In the genomic region with DNA sequence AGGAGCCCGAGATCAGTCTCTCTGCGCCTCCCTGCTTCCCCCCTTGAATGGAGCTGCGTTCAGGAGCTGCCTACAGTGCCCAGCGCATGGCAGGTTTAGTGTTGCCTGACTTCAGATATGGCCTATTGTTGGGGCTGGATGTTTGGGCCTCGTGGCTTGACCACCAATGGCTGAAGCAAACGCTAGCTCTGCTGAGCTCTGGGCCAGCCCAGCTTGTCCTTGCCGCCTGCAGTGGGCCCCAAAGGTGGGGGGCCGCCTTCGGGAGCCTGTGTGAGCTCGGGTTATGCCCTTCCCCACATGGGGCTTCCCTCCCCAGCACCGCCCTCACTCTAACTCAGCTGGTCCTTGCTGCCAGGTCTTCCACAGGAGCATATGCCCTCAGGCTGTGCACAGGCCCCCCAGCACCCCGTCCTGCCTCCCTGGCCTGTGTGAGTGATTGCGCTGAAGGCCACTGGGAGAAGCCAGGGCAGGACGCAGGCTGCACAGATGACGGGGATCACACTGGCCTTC, we compare ENCODE assay signal across 13 cellular contexts. TPM values are rescaled to one million over a fixed set of nuclear protein-coding genes. Genes with fewer than 3 reads are reported as not detected.
DNase-seq lines count a peak whose midpoint lies in the region; ATAC-seq, FAIRE-seq and TF ChIP-seq lines count a peak whose summit lies in the region.
"Had no signal": no experiment of that assay in that cellular context is flagged by ENCODE, and none has a peak within 500 bp of the region (broad histone marks: within the 10 kb centered on the region; RNA-seq: fewer than 3 reads in every experiment).

No MANE protein-coding gene starts in this region.

- POLR2A ChIA-PET in HepG2 (lab: Yijun Ruan, JAX) = interaction anchor here (0.9 to 1.6 kb wide), 3 partner anchors 10 to 42 kb away, joined by 3 to 7 read pairs (median 4); partner anchors contain the start of genes RHOT2 and STUB1

- no TSS peak for BruUV-seq in HepG2 (replicated peaks; lab: Mats Ljungman, UMichigan)

- DNase-seq in HepG2 (ENCODE audit: low spot score) (no peak), right lobe of liver (no peak), mesothelial cell of epicardium (ENCODE audit: low spot score in 2 of 2, unreplicated experiment in 2 of 2) (no peak), sciatic nerve (ENCODE audit: low spot score) (no peak), thyroid gland (no peak)
- DNase-seq in central memory CD8-positive, alpha-beta T cell (ENCODE audit: low spot score in 2 of 2) = no peak
- DNase-seq: stimulated activated CD4-positive, alpha-beta T cell treated with anti-CD3 and anti-CD28 coated beads, Interleukin-15, amount 100 ng/mL, for 24 hours had no signal

- intact Hi-C loops in HepG2 (cut with micrococcal nuclease; ENCODE audit: unreplicated experiment) (no loop called here), right lobe of liver (cut with DNase I) (loop anchor here in 1 of 2 donors (10.0 kb wide), 1 partner anchor 53 kb away; no protein-coding TSS in a partner anchor), sciatic nerve (cut with DNase I) (no loop called here), thyroid gland (cut with DNase I) (no loop called here)

- H3K36me3 Mint-ChIP-seq in central memory CD8-positive, alpha-beta T cell (ENCODE audit: insufficient read depth) = peaks cover 20% of the 10 kb centered on the region
- H3K36me3 Mint-ChIP-seq in mesothelial cell of epicardium = no peaks in the 10 kb centered on the region

- H3K36me3 ChIP-seq in HepG2 (replicated peaks in 1 of 2; ENCODE audit: control insufficient read depth in 1 of 2, insufficient read depth in 2 of 2, low read length in 2 of 2) (no peaks in the 10 kb centered on the region; a peak in 1 of 5 replicates), right lobe of liver (no peaks in the 10 kb centered on the region), thyroid gland (peaks cover 0 to 7% of the 10 kb centered on the region in 2 donors)
- H3K36me3 ChIP-seq: vagina had no signal

- TF ChIP-seq CTCF in HepG2 (CRISPR knock-in tag; IDR thresholded peaks at IDR 0.05) (no peak), right lobe of liver (IDR thresholded peaks at IDR 0.05) (no peak), mesothelial cell of epicardium (IDR thresholded peaks at IDR 0.05; ENCODE audit: unreplicated experiment) (no peak), thyroid gland (IDR thresholded peaks at IDR 0.05) (no peak)

- no peak for TF ChIP-seq EP300 in HepG2 (IDR thresholded peaks at IDR 0.05; ENCODE audit: low read depth in 2 of 2, low read length in 2 of 2)
- no peak for TF ChIP-seq EP300 in HepG2 (CRISPR knock-in tag; IDR thresholded peaks at IDR 0.05; ENCODE audit: borderline replicate concordance)

- no peak overlapping the region for H3K27ac Mint-ChIP-seq in central memory CD8-positive, alpha-beta T cell (ENCODE audit: low read depth)
- no peak overlapping the region for H3K27ac Mint-ChIP-seq in mesothelial cell of epicardium

- peaks cover 8% of the 10 kb centered on the region for H3K4me1 Mint-ChIP-seq in central memory CD8-positive, alpha-beta T cell
- H3K4me1 Mint-ChIP-seq in mesothelial cell of epicardium = peaks cover 6% of the 10 kb centered on the region

- no peaks in the 10 kb centered on the region for H3K27me3 ChIP-seq in HepG2 (ENCODE audit: control insufficient read depth in 1 of 2, insufficient read depth in 2 of 2, low read length in 2 of 2)
- no peaks in the 10 kb centered on the region for H3K27me3 ChIP-seq in right lobe of liver
- H3K27me3 ChIP-seq in thyroid gland = no peaks in the 10 kb centered on the region
- H3K27me3 ChIP-seq: left lung, neutrophil, vagina had no signal

- no peaks in the 10 kb centered on the region for H3K9me3 Mint-ChIP-seq in central memory CD8-positive, alpha-beta T cell
- H3K9me3 Mint-ChIP-seq in mesothelial cell of epicardium = no peaks in the 10 kb centered on the region

- FAIRE-seq in HepG2 (lab: Jason Lieb, UNC) = no peak

- peak overlapping the region; percentile 98 for H3K4me2 ChIP-seq in HepG2 (ENCODE audit: low read depth, low read length)

- H3K27me3 Mint-ChIP-seq in central memory CD8-positive, alpha-beta T cell = no peaks in the 10 kb centered on the region
- H3K27me3 Mint-ChIP-seq in mesothelial cell of epicardium (ENCODE audit: low read depth) = no peaks in the 10 kb centered on the region

- peak overlapping the region; percentile 98 for H3K4me3 Mint-ChIP-seq in central memory CD8-positive, alpha-beta T cell
- peak overlapping the region; percentile 55 for H3K4me3 Mint-ChIP-seq in mesothelial cell of epicardium

- H3K27ac ChIP-seq in HepG2 (ENCODE audit: extremely low read length, insufficient read depth, low read length) (peak overlapping the region; percentile 78), right lobe of liver (peak overlapping the region in 1 of 3 donors; percentile 59), thyroid gland (no peak overlapping the region)

- in situ Hi-C loops in HepG2 (cut with HindIII; ENCODE audit: extremely low pct_ligation_motif_present, low pct_unique_long_range_greater_than_20kb) = no loop called here

- CTCF ChIA-PET in HepG2 (lab: Yijun Ruan, JAX; ENCODE audit: low intra/inter-chr PET ratio, low total read pairs) = no interaction called here

- H3K9ac ChIP-seq in HepG2 (ENCODE audit: insufficient read depth, low read depth, low read length) = peak overlapping the region; percentile 69

- H3K79me2 ChIP-seq in HepG2 (ENCODE audit: insufficient read depth, low read length) = peaks cover 12% of the 10 kb centered on the region

- H3K4me1 ChIP-seq in HepG2 (ENCODE audit: insufficient read depth, low read length) = peaks cover 41% of the 10 kb centered on the region
- peaks cover 0 to 19% (median 0%) of the 10 kb centered on the region in 4 donors for H3K4me1 ChIP-seq in right lobe of liver
- peaks cover 24 to 34% of the 10 kb centered on the region in 2 donors for H3K4me1 ChIP-seq in thyroid gland

- WGBS in HepG2 (ENCODE audit: low lambda C conversion rate) = 71% methylated on average over 9 of the region's 15 CpGs
- 82% methylated on average over 3 of the region's 15 CpGs for WGBS in right lobe of liver (ENCODE audit: insufficient coverage, low coverage, low lambda C conversion rate, missing lambda C conversion rate)
- WGBS in thyroid gland, 2 donors = 78 to 84% methylated on average over 8 to 12 of the region's 15 CpGs

- ATAC-seq in HepG2 (no peak), right lobe of liver (no peak), sciatic nerve (no peak), GM18502 (IDR thresholded peaks at IDR 0.05; ENCODE audit: poor library complexity, unreplicated experiment) (no peak), HG03108 (IDR thresholded peaks at IDR 0.05; ENCODE audit: unreplicated experiment) (no peak)
- ATAC-seq in central memory CD8-positive, alpha-beta T cell (replicated peaks; ENCODE audit: extremely low read depth, poor library complexity, severe bottlenecking) = no peak
- ATAC-seq: GM12878, left lung had no signal

- H3K4me3 ChIP-seq in HepG2 (replicated peaks in 1 of 3; ENCODE audit: insufficient read depth in 1 of 3, low read depth in 2 of 3, low read length in 3 of 3) (peak overlapping the region in 1 of 3 experiments; percentile 92; a peak in 2 of 6 replicates), right lobe of liver (no peak overlapping the region), thyroid gland (replicated peaks in 1 of 3) (no peak overlapping the region)

- H3K9me3 ChIP-seq in HepG2 (ENCODE audit: low read length) (no peaks in the 10 kb centered on the region), right lobe of liver (no peaks in the 10 kb centered on the region), thyroid gland (no peaks in the 10 kb centered on the region)
- H3K9me3 ChIP-seq: left lung, neutrophil, vagina had no signal

- no peak for TF ChIP-seq RAD21 in HepG2 (CRISPR knock-in tag; IDR thresholded peaks at IDR 0.05)

- no peak overlapping the region for H2AFZ ChIP-seq in HepG2 (ENCODE audit: low read length)

- H4K20me1 ChIP-seq in HepG2 (ENCODE audit: insufficient read depth, low read length) = no peaks in the 10 kb centered on the region

- TF ChIP-seq POLR2A in HepG2 (IDR thresholded peaks at IDR 0.05; ENCODE audit: insufficient read depth in 1 of 2, low read depth in 2 of 2, low read length in 2 of 2) = no peak
- TF ChIP-seq POLR2A in right lobe of liver (IDR thresholded peaks at IDR 0.05) = no peak
- TF ChIP-seq POLR2A in thyroid gland (IDR thresholded peaks at IDR 0.05) = no peak

RNA-seq across cellular contexts. Expression of gene METTL26, which starts 2.0 kb away (rescaled TPM):
- total RNA-seq in HepG2 (2016; rRNA removed; fragmentation: Illumina TruSeq; extraction: Trizol) (70.1 and 75.1 TPM in 2 replicates), right lobe of liver (100 to 1,000 TPM in 1 of 6 experiments, 10 to 100 TPM in 5; 22.7 to 126 (median 32.6) TPM), mesothelial cell of epicardium (72.1 to 74.0 TPM (median 73.2 TPM) in 3 replicates), sciatic nerve (54.1 TPM), thyroid gland (100 to 1,000 TPM in 2 of 4 donors, 10 to 100 TPM in 2; 54.2 to 180 (median 115) TPM)
- total RNA-seq in HepG2 (2016; cell fraction: cytosol; rRNA removed; fragmentation: Illumina TruSeq; extraction: Trizol; ENCODE audit: low read depth) = 106 and 145 TPM in 2 replicates
- 72.6 and 72.8 TPM in 2 replicates for total RNA-seq in HepG2 (2016; cell fraction: insoluble cytoplasmic fraction; rRNA removed; fragmentation: Illumina TruSeq; extraction: Trizol)
- total RNA-seq in HepG2 (2016; cell fraction: membrane; rRNA removed; fragmentation: Illumina TruSeq; extraction: Trizol) = 85.6 and 121 TPM in 2 replicates
- 25.9 and 26.1 TPM in 2 replicates for total RNA-seq in HepG2 (2016; cell fraction: nucleus; rRNA removed; fragmentation: Illumina TruSeq; extraction: Trizol)
- 65.5 and 65.8 TPM in 2 replicates for polyA plus RNA-seq in HepG2 (2011; rRNA removed)
- 61.3 and 112 TPM in 2 replicates for polyA plus RNA-seq in HepG2 (2011; cell fraction: cytosol; rRNA removed)
- 121 and 152 TPM in 2 replicates for polyA plus RNA-seq in HepG2 (2011; cell fraction: nucleus; rRNA removed)
- 40.7 and 43.0 TPM in 2 replicates for polyA plus RNA-seq in HepG2 (2012)
- 158 and 183 TPM in 2 replicates for polyA plus RNA-seq in HepG2 (2016; cell fraction: cytosol; fragmentation: Illumina TruSeq; extraction: Trizol; ENCODE audit: low read depth)
- 91.6 and 101 TPM in 2 replicates for polyA plus RNA-seq in HepG2 (2016; cell fraction: insoluble cytoplasmic fraction; fragmentation: Illumina TruSeq; extraction: Trizol; ENCODE audit: low read depth)
- polyA plus RNA-seq in HepG2 (2016; cell fraction: membrane; fragmentation: Illumina TruSeq; extraction: Trizol; ENCODE audit: low read depth) = 118 and 119 TPM in 2 replicates
- 66.7 and 70.0 TPM in 2 replicates for polyA plus RNA-seq in HepG2 (2016; cell fraction: nucleus; fragmentation: Illumina TruSeq; extraction: Trizol; ENCODE audit: insufficient read depth, low read depth)
- polyA minus RNA-seq in HepG2 (2011; rRNA and poly(A)+ RNA removed; ENCODE audit: low replicate concordance) = 66.6 and 95.2 TPM in 2 replicates
- polyA minus RNA-seq in HepG2 (2011; cell fraction: cytosol; rRNA and poly(A)+ RNA removed) = 30.0 and 37.0 TPM in 2 replicates
- 15.3 and 23.3 TPM in 2 replicates for polyA minus RNA-seq in HepG2 (2011; cell fraction: nucleus; rRNA and poly(A)+ RNA removed)

RNA-seq across cellular contexts. Expression of gene MCRIP2, which starts 3.5 kb away (rescaled TPM):
- total RNA-seq in HepG2 (2016; rRNA removed; fragmentation: Illumina TruSeq; extraction: Trizol) (54.6 and 76.7 TPM in 2 replicates), right lobe of liver (100 to 1,000 TPM in 2 of 6 experiments, 10 to 100 TPM in 4; 48.8 to 130 (median 76.7) TPM), mesothelial cell of epicardium (20.5 to 24.6 TPM (median 21.7 TPM) in 3 replicates), sciatic nerve (15.5 TPM), thyroid gland (100 to 1,000 TPM in 1 of 4 donors, 10 to 100 TPM in 3; 61.3 to 124 (median 69.1) TPM)
- total RNA-seq in HepG2 (2016; cell fraction: cytosol; rRNA removed; fragmentation: Illumina TruSeq; extraction: Trizol; ENCODE audit: low read depth) = 213 and 245 TPM in 2 replicates
- total RNA-seq in HepG2 (2016; cell fraction: insoluble cytoplasmic fraction; rRNA removed; fragmentation: Illumina TruSeq; extraction: Trizol) = 53.9 and 78.9 TPM in 2 replicates
- total RNA-seq in HepG2 (2016; cell fraction: membrane; rRNA removed; fragmentation: Illumina TruSeq; extraction: Trizol) = 142 and 185 TPM in 2 replicates
- 43.6 and 55.4 TPM in 2 replicates for total RNA-seq in HepG2 (2016; cell fraction: nucleus; rRNA removed; fragmentation: Illumina TruSeq; extraction: Trizol)
- polyA plus RNA-seq in HepG2 (2011; rRNA removed) = 39.6 and 50.7 TPM in 2 replicates
- polyA plus RNA-seq in HepG2 (2011; cell fraction: cytosol; rRNA removed) = 28.2 and 61.1 TPM in 2 replicates
- polyA plus RNA-seq in HepG2 (2011; cell fraction: nucleus; rRNA removed) = 96.2 and 105 TPM in 2 replicates
- polyA plus RNA-seq in HepG2 (2012) = 16.1 and 33.3 TPM in 2 replicates
- polyA plus RNA-seq in HepG2 (2016; cell fraction: cytosol; fragmentation: Illumina TruSeq; extraction: Trizol; ENCODE audit: low read depth) = 190 and 204 TPM in 2 replicates
- polyA plus RNA-seq in HepG2 (2016; cell fraction: insoluble cytoplasmic fraction; fragmentation: Illumina TruSeq; extraction: Trizol; ENCODE audit: low read depth) = 37.1 and 43.7 TPM in 2 replicates
- polyA plus RNA-seq in HepG2 (2016; cell fraction: membrane; fragmentation: Illumina TruSeq; extraction: Trizol; ENCODE audit: low read depth) = 110 and 119 TPM in 2 replicates
- 85.1 and 93.5 TPM in 2 replicates for polyA plus RNA-seq in HepG2 (2016; cell fraction: nucleus; fragmentation: Illumina TruSeq; extraction: Trizol; ENCODE audit: insufficient read depth, low read depth)
- polyA minus RNA-seq in HepG2 (2011; rRNA and poly(A)+ RNA removed; ENCODE audit: low replicate concordance) = 21.1 and 22.3 TPM in 2 replicates
- polyA minus RNA-seq in HepG2 (2011; cell fraction: cytosol; rRNA and poly(A)+ RNA removed) = 13.8 and 16.0 TPM in 2 replicates
- polyA minus RNA-seq in HepG2 (2011; cell fraction: nucleus; rRNA and poly(A)+ RNA removed) = 14.9 and 18.2 TPM in 2 replicates

RNA-seq across cellular contexts. Expression of gene WFIKKN1, which starts 7.3 kb away (rescaled TPM):
- total RNA-seq in HepG2 (2016; rRNA removed; fragmentation: Illumina TruSeq; extraction: Trizol) (2.4 and 4.9 TPM in 2 replicates), right lobe of liver (under 1 TPM; 0.43 to 0.70 (median 0.56) TPM), mesothelial cell of epicardium (0.47 to 0.94 TPM (median 0.84 TPM) in 3 replicates), sciatic nerve (1.5 TPM), thyroid gland (1 to 10 TPM in 1 of 4 donors, under 1 TPM in 3; 0.13 to 1.8 (median 0.77) TPM)
- total RNA-seq in HepG2 (2016; cell fraction: cytosol; rRNA removed; fragmentation: Illumina TruSeq; extraction: Trizol; ENCODE audit: low read depth) = 0.61 and 0.88 TPM in 2 replicates
- total RNA-seq in HepG2 (2016; cell fraction: insoluble cytoplasmic fraction; rRNA removed; fragmentation: Illumina TruSeq; extraction: Trizol) = 2.1 and 4.8 TPM in 2 replicates
- 1.1 and 1.8 TPM in 2 replicates for total RNA-seq in HepG2 (2016; cell fraction: membrane; rRNA removed; fragmentation: Illumina TruSeq; extraction: Trizol)
- 3.0 and 3.4 TPM in 2 replicates for total RNA-seq in HepG2 (2016; cell fraction: nucleus; rRNA removed; fragmentation: Illumina TruSeq; extraction: Trizol)
- 1.7 and 2.9 TPM in 2 replicates for polyA plus RNA-seq in HepG2 (2011; rRNA removed)
- 2.6 and 4.2 TPM in 2 replicates for polyA plus RNA-seq in HepG2 (2011; cell fraction: cytosol; rRNA removed)
- polyA plus RNA-seq in HepG2 (2011; cell fraction: nucleus; rRNA removed) = 4.0 and 4.2 TPM in 2 replicates
- 1.7 and 2.2 TPM in 2 replicates for polyA plus RNA-seq in HepG2 (2012)
- polyA plus RNA-seq in HepG2 (2016; cell fraction: cytosol; fragmentation: Illumina TruSeq; extraction: Trizol; ENCODE audit: low read depth) = 0.58 and 0.66 TPM in 2 replicates
- 2.6 and 2.7 TPM in 2 replicates for polyA plus RNA-seq in HepG2 (2016; cell fraction: insoluble cytoplasmic fraction; fragmentation: Illumina TruSeq; extraction: Trizol; ENCODE audit: low read depth)
- polyA plus RNA-seq in HepG2 (2016; cell fraction: membrane; fragmentation: Illumina TruSeq; extraction: Trizol; ENCODE audit: low read depth) = 0.93 and 1.1 TPM in 2 replicates
- polyA plus RNA-seq in HepG2 (2016; cell fraction: nucleus; fragmentation: Illumina TruSeq; extraction: Trizol; ENCODE audit: insufficient read depth, low read depth) = 5.9 and 6.7 TPM in 2 replicates
- 3.9 and 5.4 TPM in 2 replicates for polyA minus RNA-seq in HepG2 (2011; rRNA and poly(A)+ RNA removed; ENCODE audit: low replicate concordance)
- 3.1 and 4.6 TPM in 2 replicates for polyA minus RNA-seq in HepG2 (2011; cell fraction: cytosol; rRNA and poly(A)+ RNA removed)
- polyA minus RNA-seq in HepG2 (2011; cell fraction: nucleus; rRNA and poly(A)+ RNA removed) = 1.0 and 1.7 TPM in 2 replicates

RNA-seq across cellular contexts. Expression of gene WDR90, which starts 11.1 kb away (rescaled TPM):
- total RNA-seq in HepG2 (2016; rRNA removed; fragmentation: Illumina TruSeq; extraction: Trizol) (10.2 and 28.9 TPM in 2 replicates), right lobe of liver (10 to 100 TPM in 4 of 6 experiments, 1 to 10 TPM in 2; 7.2 to 18.1 (median 11.8) TPM), mesothelial cell of epicardium (75.9 to 86.9 TPM (median 77.2 TPM) in 3 replicates), sciatic nerve (33.3 TPM), thyroid gland (10 to 100 TPM; 23.6 to 56.0 (median 34.3) TPM)
- total RNA-seq in HepG2 (2016; cell fraction: cytosol; rRNA removed; fragmentation: Illumina TruSeq; extraction: Trizol; ENCODE audit: low read depth) = 8.3 and 8.4 TPM in 2 replicates
- total RNA-seq in HepG2 (2016; cell fraction: insoluble cytoplasmic fraction; rRNA removed; fragmentation: Illumina TruSeq; extraction: Trizol) = 10.2 and 31.3 TPM in 2 replicates
- total RNA-seq in HepG2 (2016; cell fraction: membrane; rRNA removed; fragmentation: Illumina TruSeq; extraction: Trizol) = 9.7 and 10.7 TPM in 2 replicates
- 40.6 and 49.4 TPM in 2 replicates for total RNA-seq in HepG2 (2016; cell fraction: nucleus; rRNA removed; fragmentation: Illumina TruSeq; extraction: Trizol)
- 11.1 and 14.9 TPM in 2 replicates for polyA plus RNA-seq in HepG2 (2011; rRNA removed)
- polyA plus RNA-seq in HepG2 (2011; cell fraction: cytosol; rRNA removed) = 3.4 and 7.3 TPM in 2 replicates
- 165 and 272 TPM in 2 replicates for polyA plus RNA-seq in HepG2 (2011; cell fraction: nucleus; rRNA removed)
- polyA plus RNA-seq in HepG2 (2012) = 8.4 and 11.0 TPM in 2 replicates
- polyA plus RNA-seq in HepG2 (2016; cell fraction: cytosol; fragmentation: Illumina TruSeq; extraction: Trizol; ENCODE audit: low read depth) = 2.6 and 2.7 TPM in 2 replicates
- polyA plus RNA-seq in HepG2 (2016; cell fraction: insoluble cytoplasmic fraction; fragmentation: Illumina TruSeq; extraction: Trizol; ENCODE audit: low read depth) = 9.7 and 12.6 TPM in 2 replicates
- polyA plus RNA-seq in HepG2 (2016; cell fraction: membrane; fragmentation: Illumina TruSeq; extraction: Trizol; ENCODE audit: low read depth) = 5.3 TPM in 2 replicates
- 127 and 129 TPM in 2 replicates for polyA plus RNA-seq in HepG2 (2016; cell fraction: nucleus; fragmentation: Illumina TruSeq; extraction: Trizol; ENCODE audit: insufficient read depth, low read depth)
- 12.2 and 29.3 TPM in 2 replicates for polyA minus RNA-seq in HepG2 (2011; rRNA and poly(A)+ RNA removed; ENCODE audit: low replicate concordance)
- polyA minus RNA-seq in HepG2 (2011; cell fraction: cytosol; rRNA and poly(A)+ RNA removed) = 3.2 and 14.2 TPM in 2 replicates
- polyA minus RNA-seq in HepG2 (2011; cell fraction: nucleus; rRNA and poly(A)+ RNA removed) = 15.8 and 22.4 TPM in 2 replicates

RNA-seq across cellular contexts. Expression of gene RHOT2, which starts 29.8 kb away (rescaled TPM):
- total RNA-seq in HepG2 (2016; rRNA removed; fragmentation: Illumina TruSeq; extraction: Trizol) = 34.1 and 63.6 TPM in 2 replicates
- total RNA-seq in HepG2 (2016; cell fraction: cytosol; rRNA removed; fragmentation: Illumina TruSeq; extraction: Trizol; ENCODE audit: low read depth) = 17.1 and 18.2 TPM in 2 replicates
- 29.4 and 68.9 TPM in 2 replicates for total RNA-seq in HepG2 (2016; cell fraction: insoluble cytoplasmic fraction; rRNA removed; fragmentation: Illumina TruSeq; extraction: Trizol)
- total RNA-seq in HepG2 (2016; cell fraction: membrane; rRNA removed; fragmentation: Illumina TruSeq; extraction: Trizol) = 23.2 and 28.4 TPM in 2 replicates
- total RNA-seq in HepG2 (2016; cell fraction: nucleus; rRNA removed; fragmentation: Illumina TruSeq; extraction: Trizol) = 78.3 and 79.1 TPM in 2 replicates
- 76.9 and 104 TPM in 2 replicates for polyA plus RNA-seq in HepG2 (2011; rRNA removed)
- polyA plus RNA-seq in HepG2 (2011; cell fraction: cytosol; rRNA removed) = 24.1 and 52.3 TPM in 2 replicates
- polyA plus RNA-seq in HepG2 (2011; cell fraction: nucleus; rRNA removed) = 959 and 1,318 TPM in 2 replicates
- 36.6 and 59.1 TPM in 2 replicates for polyA plus RNA-seq in HepG2 (2012)
- polyA plus RNA-seq in HepG2 (2016; cell fraction: cytosol; fragmentation: Illumina TruSeq; extraction: Trizol; ENCODE audit: low read depth) = 14.1 and 16.7 TPM in 2 replicates
- polyA plus RNA-seq in HepG2 (2016; cell fraction: insoluble cytoplasmic fraction; fragmentation: Illumina TruSeq; extraction: Trizol; ENCODE audit: low read depth) = 34.3 and 41.8 TPM in 2 replicates
- 19.1 and 22.6 TPM in 2 replicates for polyA plus RNA-seq in HepG2 (2016; cell fraction: membrane; fragmentation: Illumina TruSeq; extraction: Trizol; ENCODE audit: low read depth)
- polyA plus RNA-seq in HepG2 (2016; cell fraction: nucleus; fragmentation: Illumina TruSeq; extraction: Trizol; ENCODE audit: insufficient read depth, low read depth) = 215 and 253 TPM in 2 replicates
- 36.6 and 76.1 TPM in 2 replicates for polyA minus RNA-seq in HepG2 (2011; rRNA and poly(A)+ RNA removed; ENCODE audit: low replicate concordance)
- 23.0 and 32.0 TPM in 2 replicates for polyA minus RNA-seq in HepG2 (2011; cell fraction: cytosol; rRNA and poly(A)+ RNA removed)
- polyA minus RNA-seq in HepG2 (2011; cell fraction: nucleus; rRNA and poly(A)+ RNA removed) = 71.6 and 76.3 TPM in 2 replicates
- 10 to 100 TPM; 28.5 to 44.8 (median 40.3) TPM for total RNA-seq in right lobe of liver
- total RNA-seq in mesothelial cell of epicardium = 190 to 207 TPM (median 194 TPM) in 3 replicates
- 95.9 TPM for total RNA-seq in sciatic nerve
- total RNA-seq in thyroid gland = 10 to 100 TPM; 49.7 to 81.8 (median 57.6) TPM
